ENCODE assay signal across 1 cellular context in genomic region chr17:47254403-47254943, GRCh38.
TF ChIP-seq lines count a peak whose summit lies in the region.

No MANE protein-coding gene starts in this region.

TF ChIP-seq in WTC11, 78 proteins besides CTCF, POLR2A, EP300 and RAD21 (continued from another document):
- TF ChIP-seq PRDM15 (CRISPR knock-in tag; IDR thresholded peaks at IDR 0.05) (peak; percentile 55), KAT7 (CRISPR knock-in tag; IDR thresholded peaks at IDR 0.05; ENCODE audit: borderline replicate concordance) (no peak), ETV6 (CRISPR knock-in tag; IDR thresholded peaks at IDR 0.05) (no peak)
